8 cellular contexts compared by ENCODE assay signal in genomic region chr22:41094036-41094435, GRCh38. TPM values are rescaled to one million over a fixed set of nuclear protein-coding genes. Genes with fewer than 3 reads are reported as not detected.
DNase-seq lines count a peak whose midpoint lies in the region; ATAC-seq lines count a peak whose summit lies in the region.

No MANE protein-coding gene starts in this region.

- no peaks in the 10 kb centered on the region for H3K36me3 ChIP-seq in iPS-15b (ENCODE audit: control insufficient read depth, insufficient read depth, low read length)

- peak; percentile 39 for DNase-seq in NCI-H1694 (lab: John Stamatoyannopoulos, UW)
- no peak for DNase-seq in NCI-H1694 treated with DMSO at 0.1 percent for 48 hours (lab: John Stamatoyannopoulos, UW)
- peak; percentile 49 for DNase-seq in LHCN-M2 (ENCODE audit: low read depth)
- peak; percentile 4 for DNase-seq in activated T-helper 1 cell treated with anti-CD3 and anti-CD28 coated beads, Interleukin-12 subunit alpha, Interleukin-12 subunit beta, Interleukin-2, Interleukin-4 antibody, amounts not matched to agents 30 ng/mL and 10 ng/mL and 1 ng/mL, durations not matched to agents 14 hours and 24 hours and 36 hours (ENCODE audit: low spot score)
- no peak for DNase-seq in stimulated activated effector memory CD8-positive, alpha-beta T cell treated with anti-CD3 and anti-CD28 coated beads, Interleukin-12 subunit alpha, Interleukin-12 subunit beta, amount 100 ng/mL, for 72 hours (ENCODE audit: low spot score in 2 of 2)
- no peak for DNase-seq in stimulated activated CD4-positive, alpha-beta T cell treated with anti-CD3 and anti-CD28 coated beads, Interleukin-1b, Interleukin-23, amount 100 ng/mL, for 48 hours
- no peak for DNase-seq in mesenteric fat pad (ENCODE audit: low spot score)

- peak overlapping the region; percentile 5 for H3K27ac Mint-ChIP-seq in activated T-helper 1 cell treated with anti-CD3 and anti-CD28 coated beads, Interleukin-12 subunit alpha, Interleukin-12 subunit beta, Interleukin-2, Interleukin-4 antibody, amounts not matched to agents 30 ng/mL and 10 ng/mL and 1 ng/mL, durations not matched to agents 14 hours and 24 hours and 36 hours
- H3K27ac Mint-ChIP-seq in stimulated activated effector memory CD8-positive, alpha-beta T cell treated with anti-CD3 and anti-CD28 coated beads, Interleukin-12 subunit alpha, Interleukin-12 subunit beta, amount 100 ng/mL, for 72 hours = peak overlapping the region; percentile 99

- peak overlapping the region; percentile 69 for H3K4me3 ChIP-seq in iPS-15b (ENCODE audit: low read depth, low read length)

- H3K4me1 ChIP-seq in iPS-15b (ENCODE audit: control insufficient read depth, insufficient read depth, low read length) = peaks cover 9% of the 10 kb centered on the region

- peaks cover 16% of the 10 kb centered on the region for H3K36me3 Mint-ChIP-seq in activated T-helper 1 cell treated with anti-CD3 and anti-CD28 coated beads, Interleukin-12 subunit alpha, Interleukin-12 subunit beta, Interleukin-2, Interleukin-4 antibody, amounts not matched to agents 30 ng/mL and 10 ng/mL and 1 ng/mL, durations not matched to agents 14 hours and 24 hours and 36 hours (ENCODE audit: low read depth)
- H3K36me3 Mint-ChIP-seq in stimulated activated effector memory CD8-positive, alpha-beta T cell treated with anti-CD3 and anti-CD28 coated beads, Interleukin-12 subunit alpha, Interleukin-12 subunit beta, amount 100 ng/mL, for 72 hours = peaks cover 67% of the 10 kb centered on the region

- no peaks in the 10 kb centered on the region for H3K9me3 ChIP-seq in iPS-15b (ENCODE audit: control insufficient read depth, insufficient read depth, low read length)

- H3K9ac ChIP-seq in iPS-15b (ENCODE audit: low read depth, low read length) = no peak overlapping the region

- no peaks in the 10 kb centered on the region for H3K27me3 ChIP-seq in iPS-15b (ENCODE audit: control insufficient read depth, insufficient read depth, low read length)

- no peak for ATAC-seq in stimulated activated effector memory CD8-positive, alpha-beta T cell treated with anti-CD3 and anti-CD28 coated beads, Interleukin-12 subunit alpha, Interleukin-12 subunit beta, amount 100 ng/mL, for 72 hours

- peaks cover 52% of the 10 kb centered on the region for H3K4me1 Mint-ChIP-seq in activated T-helper 1 cell treated with anti-CD3 and anti-CD28 coated beads, Interleukin-12 subunit alpha, Interleukin-12 subunit beta, Interleukin-2, Interleukin-4 antibody, amounts not matched to agents 30 ng/mL and 10 ng/mL and 1 ng/mL, durations not matched to agents 14 hours and 24 hours and 36 hours (ENCODE audit: low read depth)
- H3K4me1 Mint-ChIP-seq in stimulated activated effector memory CD8-positive, alpha-beta T cell treated with anti-CD3 and anti-CD28 coated beads, Interleukin-12 subunit alpha, Interleukin-12 subunit beta, amount 100 ng/mL, for 72 hours = peaks cover 44% of the 10 kb centered on the region

- peaks cover 2% of the 10 kb centered on the region for H3K27me3 Mint-ChIP-seq in activated T-helper 1 cell treated with anti-CD3 and anti-CD28 coated beads, Interleukin-12 subunit alpha, Interleukin-12 subunit beta, Interleukin-2, Interleukin-4 antibody, amounts not matched to agents 30 ng/mL and 10 ng/mL and 1 ng/mL, durations not matched to agents 14 hours and 24 hours and 36 hours (ENCODE audit: insufficient read depth)

- no peaks in the 10 kb centered on the region for H3K9me3 Mint-ChIP-seq in activated T-helper 1 cell treated with anti-CD3 and anti-CD28 coated beads, Interleukin-12 subunit alpha, Interleukin-12 subunit beta, Interleukin-2, Interleukin-4 antibody, amounts not matched to agents 30 ng/mL and 10 ng/mL and 1 ng/mL, durations not matched to agents 14 hours and 24 hours and 36 hours
- no peaks in the 10 kb centered on the region for H3K9me3 Mint-ChIP-seq in stimulated activated effector memory CD8-positive, alpha-beta T cell treated with anti-CD3 and anti-CD28 coated beads, Interleukin-12 subunit alpha, Interleukin-12 subunit beta, amount 100 ng/mL, for 72 hours

- H3K4me3 Mint-ChIP-seq in activated T-helper 1 cell treated with anti-CD3 and anti-CD28 coated beads, Interleukin-12 subunit alpha, Interleukin-12 subunit beta, Interleukin-2, Interleukin-4 antibody, amounts not matched to agents 30 ng/mL and 10 ng/mL and 1 ng/mL, durations not matched to agents 14 hours and 24 hours and 36 hours = peak overlapping the region; percentile 99
- peak overlapping the region; percentile 98 for H3K4me3 Mint-ChIP-seq in stimulated activated effector memory CD8-positive, alpha-beta T cell treated with anti-CD3 and anti-CD28 coated beads, Interleukin-12 subunit alpha, Interleukin-12 subunit beta, amount 100 ng/mL, for 72 hours

- intact Hi-C loops in activated T-helper 1 cell treated with anti-CD3 and anti-CD28 coated beads, Interleukin-12 subunit alpha, Interleukin-12 subunit beta, Interleukin-2, Interleukin-4 antibody, amounts not matched to agents 30 ng/mL and 10 ng/mL and 1 ng/mL, durations not matched to agents 14 hours and 24 hours and 36 hours (cut with micrococcal nuclease) = loop anchor here (1.0 to 5.0 kb wide), 2 partner anchors 12 to 208 kb away; partner anchors contain the start of gene ZC3H7B

RNA-seq across cellular contexts. Expression of gene EP300, which starts 1.6 kb away (rescaled TPM):
- 17.2 and 24.0 TPM in 2 replicates for total RNA-seq in LHCN-M2 (2014; rRNA removed)
- 11.1 TPM for polyA plus RNA-seq in LHCN-M2 (2012)
- 69.2 and 85.8 TPM in 2 replicates for total RNA-seq in activated T-helper 1 cell treated with anti-CD3 and anti-CD28 coated beads, Interleukin-12 subunit alpha, Interleukin-12 subunit beta, Interleukin-2, Interleukin-4 antibody, amounts not matched to agents 30 ng/mL and 10 ng/mL and 1 ng/mL, durations not matched to agents 14 hours and 24 hours and 36 hours
- 61.1 TPM for total RNA-seq in mesenteric fat pad

Comparison
In these comparisons a context has a peak if more than half of its experiments do, and no peak if none do; other contexts are left out.
1. DNase-seq: peak in NCI-H1694 (single experiment), LHCN-M2 (single experiment) and activated T-helper 1 cell treated with anti-CD3 and anti-CD28 coated beads, Interleukin-12 subunit alpha, Interleukin-12 subunit beta, Interleukin-2, Interleukin-4 antibody, amounts not matched to agents 30 ng/mL and 10 ng/mL and 1 ng/mL, durations not matched to agents 14 hours and 24 hours and 36 hours (single experiment); none in NCI-H1694 treated with DMSO at 0.1 percent for 48 hours (single experiment), stimulated activated effector memory CD8-positive, alpha-beta T cell treated with anti-CD3 and anti-CD28 coated beads, Interleukin-12 subunit alpha, Interleukin-12 subunit beta, amount 100 ng/mL, for 72 hours (0 of 2), stimulated activated CD4-positive, alpha-beta T cell treated with anti-CD3 and anti-CD28 coated beads, Interleukin-1b, Interleukin-23, amount 100 ng/mL, for 48 hours (single experiment) and mesenteric fat pad (single experiment).